19 cellular contexts compared by ENCODE assay signal in the genomic region with DNA sequence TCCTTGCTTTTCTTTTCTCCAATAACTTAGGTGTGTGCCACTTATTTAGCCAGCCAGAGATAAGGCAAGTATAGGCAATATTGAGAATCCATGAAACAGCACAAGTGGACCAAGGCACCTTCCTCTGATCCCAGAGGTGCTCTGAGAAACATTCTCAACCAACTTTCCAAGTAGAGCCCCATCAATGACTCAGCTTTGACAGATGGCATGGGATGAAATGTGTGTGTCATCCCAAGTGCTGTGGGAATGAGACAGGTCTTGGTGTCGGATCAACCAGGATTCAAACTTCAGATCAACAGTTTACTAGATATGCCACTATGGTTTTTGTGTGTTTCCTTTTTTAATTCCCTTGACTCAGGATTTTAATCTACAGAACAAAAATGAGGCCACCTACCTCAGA.
"Had no signal": no experiment of that assay in that cellular context is flagged by ENCODE, and none has a peak within 500 bp of the region (broad histone marks: within the 10 kb centered on the region; RNA-seq: fewer than 3 reads in every experiment).

No MANE protein-coding gene starts in this region.

- H3K27ac ChIP-seq: epithelial cell of prostate, esophagus squamous epithelium, left ventricle myocardium inferior, tibial nerve had no signal

- H3K36me3 Mint-ChIP-seq: activated CD8-positive, alpha-beta memory T cell treated with anti-CD3 and anti-CD28 coated beads, Interleukin-2, amount 10 ng/mL, durations not matched to agents 7 days and 5 days; activated naive CD4-positive, alpha-beta T cell treated with anti-CD3 and anti-CD28 coated beads, Interleukin-2, amount 50 U/mL, for 24 hours; natural killer cell treated with Interleukin-12 subunit alpha and Interleukin-12 subunit beta and Interleukin-15 and Interleukin-18, amount 100 ng/mL, for 72 hours had no signal

- H3K36me3 ChIP-seq: esophagus squamous epithelium, left ventricle myocardium inferior, tibial nerve had no signal

- H3K4me3 Mint-ChIP-seq: activated CD4-positive, alpha-beta T cell treated with anti-CD3 and anti-CD28 coated beads for 36 hours; activated CD8-positive, alpha-beta memory T cell treated with anti-CD3 and anti-CD28 coated beads, Interleukin-2, amount 10 ng/mL, durations not matched to agents 7 days and 5 days; activated CD8-positive, alpha-beta T cell treated with anti-CD3 and anti-CD28 coated beads, Interleukin-2, amount 10 ng/mL, durations not matched to agents 7 days and 5 days; activated naive CD4-positive, alpha-beta T cell treated with anti-CD3 and anti-CD28 coated beads, Interleukin-2, amount 50 U/mL, for 24 hours; activated naive CD8-positive, alpha-beta T cell treated with anti-CD3 and anti-CD28 coated beads, Interleukin-2, amount 50 U/mL, for 24 hours; natural killer cell treated with Interleukin-12 subunit alpha and Interleukin-12 subunit beta and Interleukin-15 and Interleukin-18, amount 100 ng/mL, for 72 hours had no signal

- H3K27ac Mint-ChIP-seq: activated CD4-positive, alpha-beta T cell treated with anti-CD3 and anti-CD28 coated beads for 36 hours; activated CD8-positive, alpha-beta memory T cell treated with anti-CD3 and anti-CD28 coated beads, Interleukin-2, amount 10 ng/mL, durations not matched to agents 7 days and 5 days; activated CD8-positive, alpha-beta T cell treated with anti-CD3 and anti-CD28 coated beads, Interleukin-2, amount 10 ng/mL, durations not matched to agents 7 days and 5 days; activated naive CD4-positive, alpha-beta T cell treated with anti-CD3 and anti-CD28 coated beads, Interleukin-2, amount 50 U/mL, for 24 hours; activated naive CD8-positive, alpha-beta T cell treated with anti-CD3 and anti-CD28 coated beads, Interleukin-2, amount 50 U/mL, for 24 hours; activated T-helper 2 cell treated with anti-CD3 and anti-CD28 coated beads, Interferon-gamma antibody, Interleukin-2, Interleukin-4, amounts not matched to agents 10 μg/mL and 5 μg/mL and 100 μg/mL, durations not matched to agents 14 hours and 24 hours and 36 hours; natural killer cell treated with Interleukin-12 subunit alpha and Interleukin-12 subunit beta and Interleukin-15 and Interleukin-18, amount 100 ng/mL, for 72 hours had no signal

- ATAC-seq: activated CD4-positive, alpha-beta T cell treated with anti-CD3 and anti-CD28 coated beads for 36 hours; activated CD8-positive, alpha-beta memory T cell treated with anti-CD3 and anti-CD28 coated beads, Interleukin-2, amount 10 ng/mL, durations not matched to agents 7 days and 5 days; activated CD8-positive, alpha-beta T cell treated with anti-CD3 and anti-CD28 coated beads, Interleukin-2, amount 10 ng/mL, durations not matched to agents 7 days and 5 days; activated naive CD8-positive, alpha-beta T cell treated with anti-CD3 and anti-CD28 coated beads, Interleukin-2, amount 50 U/mL, for 24 hours; natural killer cell treated with Interleukin-12 subunit alpha and Interleukin-12 subunit beta and Interleukin-15 and Interleukin-18, amount 100 ng/mL, for 72 hours; right cardiac atrium had no signal

- H3K9me3 Mint-ChIP-seq: activated naive CD8-positive, alpha-beta T cell treated with anti-CD3 and anti-CD28 coated beads, Interleukin-2, amount 50 U/mL, for 24 hours; activated T-helper 2 cell treated with anti-CD3 and anti-CD28 coated beads, Interferon-gamma antibody, Interleukin-2, Interleukin-4, amounts not matched to agents 10 μg/mL and 5 μg/mL and 100 μg/mL, durations not matched to agents 14 hours and 24 hours and 36 hours had no signal

- H3K4me1 ChIP-seq: esophagus squamous epithelium, left ventricle myocardium inferior had no signal

- H3K27me3 ChIP-seq: esophagus squamous epithelium, tibial nerve had no signal

- H3K4me1 Mint-ChIP-seq: activated CD4-positive, alpha-beta T cell treated with anti-CD3 and anti-CD28 coated beads for 36 hours; activated CD8-positive, alpha-beta memory T cell treated with anti-CD3 and anti-CD28 coated beads, Interleukin-2, amount 10 ng/mL, durations not matched to agents 7 days and 5 days; activated naive CD4-positive, alpha-beta T cell treated with anti-CD3 and anti-CD28 coated beads, Interleukin-2, amount 50 U/mL, for 24 hours; activated naive CD8-positive, alpha-beta T cell treated with anti-CD3 and anti-CD28 coated beads, Interleukin-2, amount 50 U/mL, for 24 hours had no signal

- DNase-seq: activated CD4-positive, alpha-beta T cell treated with anti-CD3 and anti-CD28 coated beads for 36 hours; activated CD4-positive, CD25-positive, alpha-beta regulatory T cell; activated CD8-positive, alpha-beta memory T cell treated with anti-CD3 and anti-CD28 coated beads, Interleukin-2, amount 10 ng/mL, durations not matched to agents 7 days and 5 days; activated CD8-positive, alpha-beta T cell treated with anti-CD3 and anti-CD28 coated beads, Interleukin-2, amount 10 ng/mL, durations not matched to agents 7 days and 5 days; activated naive CD8-positive, alpha-beta T cell treated with anti-CD3 and anti-CD28 coated beads, Interleukin-2, amount 50 U/mL, for 24 hours; activated T-cell treated with anti-CD3 and anti-CD28 coated beads, Interleukin-2, amount 50 U/mL, for 48 hours; effector CD4-positive, alpha-beta T cell; esophagus squamous epithelium; left ventricle myocardium inferior; mesendoderm; right cardiac atrium; stimulated activated CD4-positive, alpha-beta T cell treated with anti-CD3 and anti-CD28 coated beads, Interleukin-2, amount 100 ng/mL, for 48 hours; stimulated activated naive CD4-positive, alpha-beta T cell treated with Interleukin-2 at 50 U/mL for 16 hours had no signal

- H3K27me3 Mint-ChIP-seq: activated CD8-positive, alpha-beta memory T cell treated with anti-CD3 and anti-CD28 coated beads, Interleukin-2, amount 10 ng/mL, durations not matched to agents 7 days and 5 days; activated naive CD4-positive, alpha-beta T cell treated with anti-CD3 and anti-CD28 coated beads, Interleukin-2, amount 50 U/mL, for 24 hours; activated naive CD8-positive, alpha-beta T cell treated with anti-CD3 and anti-CD28 coated beads, Interleukin-2, amount 50 U/mL, for 24 hours; natural killer cell treated with Interleukin-12 subunit alpha and Interleukin-12 subunit beta and Interleukin-15 and Interleukin-18, amount 100 ng/mL, for 72 hours had no signal

- H3K9me3 ChIP-seq: esophagus squamous epithelium, left ventricle myocardium inferior, tibial nerve had no signal

- H3K4me3 ChIP-seq: esophagus squamous epithelium, left ventricle myocardium inferior, lung, tibial nerve had no signal
